In genomic region chr6:112268011-112268410, GRCh38 we compare ENCODE assay signal across 13 cellular contexts. TPM values are rescaled to one million over a fixed set of nuclear protein-coding genes. Genes with fewer than 3 reads are reported as not detected.
"Had no signal": no experiment of that assay in that cellular context is flagged by ENCODE, and none has a peak within 500 bp of the region (broad histone marks: within the 10 kb centered on the region; RNA-seq: fewer than 3 reads in every experiment).

No MANE protein-coding gene starts in this region.

- H3K27me3 ChIP-seq: body of pancreas, thyroid gland had no signal

- H3K4me1 Mint-ChIP-seq: activated naive CD4-positive, alpha-beta T cell treated with anti-CD3 and anti-CD28 coated beads, Interleukin-2, amount 10 ng/mL, durations not matched to agents 7 days and 5 days; T-helper 17 cell had no signal

- DNase-seq: activated CD4-positive, alpha-beta T cell treated with anti-CD3 and anti-CD28 coated beads for 48 hours; activated CD8-positive, alpha-beta memory T cell treated with anti-CD3 and anti-CD28 coated beads for 24 hours; activated naive CD4-positive, alpha-beta T cell treated with anti-CD3 and anti-CD28 coated beads, Interleukin-2, amount 10 ng/mL, durations not matched to agents 7 days and 5 days; body of pancreas; glutamatergic neuron; SHP77; stimulated activated CD4-positive, alpha-beta T cell treated with anti-CD3 and anti-CD28 coated beads, Interleukin-4, amount 100 ng/mL, for 24 hours; T-helper 17 cell; thyroid gland had no signal

- H3K36me3 ChIP-seq: thyroid gland had no signal

- H3K9me3 Mint-ChIP-seq: activated naive CD4-positive, alpha-beta T cell treated with anti-CD3 and anti-CD28 coated beads, Interleukin-2, amount 10 ng/mL, durations not matched to agents 7 days and 5 days; activated T-helper 2 cell treated with anti-CD3 and anti-CD28 coated beads, Interferon-gamma antibody, Interleukin-2, Interleukin-4, amounts not matched to agents 10 μg/mL and 5 μg/mL and 100 μg/mL, durations not matched to agents 14 hours and 24 hours and 36 hours; stimulated activated naive CD8-positive, alpha-beta T cell treated with anti-CD3 and anti-CD28 coated beads, Interleukin-15, Interleukin-2, amounts not matched to agents 100 ng/mL and 50 ng/mL, for 24 hours; WTC11 had no signal

- H3K9me3 ChIP-seq: body of pancreas, thyroid gland had no signal

- H3K36me3 Mint-ChIP-seq: activated naive CD4-positive, alpha-beta T cell treated with anti-CD3 and anti-CD28 coated beads, Interleukin-2, amount 10 ng/mL, durations not matched to agents 7 days and 5 days; WTC11 had no signal

- H3K4me3 Mint-ChIP-seq: activated naive CD4-positive, alpha-beta T cell treated with anti-CD3 and anti-CD28 coated beads, Interleukin-2, amount 10 ng/mL, durations not matched to agents 7 days and 5 days; stimulated activated naive CD8-positive, alpha-beta T cell treated with anti-CD3 and anti-CD28 coated beads, Interleukin-15, Interleukin-2, amounts not matched to agents 100 ng/mL and 50 ng/mL, for 24 hours; T-helper 17 cell; WTC11 had no signal

- ATAC-seq: body of pancreas, left lobe of liver, T-helper 17 cell, WTC11 had no signal

- H3K27ac Mint-ChIP-seq: activated naive CD4-positive, alpha-beta T cell treated with anti-CD3 and anti-CD28 coated beads, Interleukin-2, amount 10 ng/mL, durations not matched to agents 7 days and 5 days; activated T-helper 2 cell treated with anti-CD3 and anti-CD28 coated beads, Interferon-gamma antibody, Interleukin-2, Interleukin-4, amounts not matched to agents 10 μg/mL and 5 μg/mL and 100 μg/mL, durations not matched to agents 14 hours and 24 hours and 36 hours; stimulated activated naive CD8-positive, alpha-beta T cell treated with anti-CD3 and anti-CD28 coated beads, Interleukin-15, Interleukin-2, amounts not matched to agents 100 ng/mL and 50 ng/mL, for 24 hours; T-helper 17 cell; WTC11 had no signal

- H3K27me3 Mint-ChIP-seq: T-helper 17 cell had no signal

- H3K4me3 ChIP-seq: body of pancreas, thyroid gland had no signal

- H3K27ac ChIP-seq: body of pancreas had no signal

- H3K4me1 ChIP-seq: body of pancreas, thyroid gland had no signal

RNA-seq across cellular contexts. Expression of gene LAMA4, which starts 13.6 kb away (rescaled TPM):
- total RNA-seq: activated T-helper 2 cell treated with anti-CD3 and anti-CD28 coated beads, Interferon-gamma antibody, Interleukin-2, Interleukin-4, amounts not matched to agents 10 μg/mL and 5 μg/mL and 100 μg/mL, durations not matched to agents 14 hours and 24 hours and 36 hours; T-helper 17 cell had no signal
